Comparison of ENCODE assay signal across 1 cellular context in genomic region chr9:34374905-34375552, GRCh38.
TF ChIP-seq lines count a peak whose summit lies in the region.

No MANE protein-coding gene starts in this region.

TF ChIP-seq in GM23338, 12 proteins besides CTCF, POLR2A, EP300 and RAD21 (continued from another document):
- TF ChIP-seq ZNF462 (CRISPR knock-in tag; IDR thresholded peaks at IDR 0.05) (no peak), ZNF331 (CRISPR knock-in tag; IDR thresholded peaks at IDR 0.05; ENCODE audit: low read depth) (no peak), JUNB (IDR thresholded peaks at IDR 0.05; ENCODE audit: unreplicated experiment) (no peak)
